In the genomic region with DNA sequence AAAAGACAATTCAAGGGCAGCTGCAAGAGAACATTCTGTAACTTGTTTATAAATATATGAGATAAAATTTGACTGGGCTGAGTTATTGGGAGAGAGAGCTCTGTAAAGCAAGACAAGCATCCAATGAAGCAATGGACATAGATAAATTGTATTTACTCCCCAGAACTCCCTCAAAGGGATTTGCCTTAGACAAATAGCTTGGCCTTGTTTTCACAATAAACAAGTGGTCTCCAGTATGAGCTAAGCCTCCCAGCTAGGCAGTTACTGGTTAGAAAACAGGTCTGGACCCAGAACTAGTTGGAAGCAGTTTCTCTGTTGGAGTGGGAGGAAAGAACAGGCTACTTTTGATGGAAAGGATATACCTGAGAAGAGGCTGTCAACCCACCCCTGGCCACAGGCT, we compare ENCODE assay signal across 27 cellular contexts.
"Had no signal": no experiment of that assay in that cellular context is flagged by ENCODE, and none has a peak within 500 bp of the region (broad histone marks: within the 10 kb centered on the region; RNA-seq: fewer than 3 reads in every experiment).

No MANE protein-coding gene starts in this region.

- H3K9me3 Mint-ChIP-seq: effector memory CD8-positive, alpha-beta T cell; immature natural killer cell; natural killer cell treated with Interleukin-12 subunit alpha and Interleukin-12 subunit beta and Interleukin-15 and Interleukin-18, amount 100 ng/mL, for 72 hours; stimulated activated memory B cell treated with anti-CD40 and anti-IgM and Interleukin-4, amounts not matched to agents 10 μg/mL and 1 μg/mL and 100 μg/mL, for 72 hours; stimulated activated naive CD8-positive, alpha-beta T cell treated with anti-CD3 and anti-CD28 coated beads, Interleukin-15, Interleukin-2, amounts not matched to agents 100 ng/mL and 50 ng/mL, for 24 hours had no signal

- H3K36me3 ChIP-seq: esophagus squamous epithelium, lower lobe of right lung, neutrophil, sigmoid colon, transverse colon had no signal

- DNase-seq: cerebellar nuclear complex; cortex of kidney; effector memory CD8-positive, alpha-beta T cell; erythroblast; esophagus squamous epithelium; hypothalamus; immature natural killer cell; islet precursor cell; kidney glomerular epithelial cell; left colon; left ventricle myocardium superior; lower lobe of right lung; mucosa of descending colon; naive B cell; posterior cingulate gyrus; psoas muscle; right cardiac atrium; sigmoid colon; stimulated activated CD4-positive, alpha-beta T cell treated with anti-CD3 and anti-CD28 coated beads, Interleukin-4, amount 100 ng/mL, for 4 hours; transverse colon had no signal

- H3K27ac Mint-ChIP-seq: effector memory CD8-positive, alpha-beta T cell; immature natural killer cell; naive B cell; natural killer cell treated with Interleukin-12 subunit alpha and Interleukin-12 subunit beta and Interleukin-15 and Interleukin-18, amount 100 ng/mL, for 72 hours; stimulated activated memory B cell treated with anti-CD40 and anti-IgM and Interleukin-4, amounts not matched to agents 10 μg/mL and 1 μg/mL and 100 μg/mL, for 72 hours; stimulated activated naive CD8-positive, alpha-beta T cell treated with anti-CD3 and anti-CD28 coated beads, Interleukin-15, Interleukin-2, amounts not matched to agents 100 ng/mL and 50 ng/mL, for 24 hours had no signal

- H3K4me1 ChIP-seq: esophagus squamous epithelium, lower lobe of right lung, psoas muscle, sigmoid colon, transverse colon had no signal

- FAIRE-seq: endometrium, frontal cortex had no signal

- H3K4me1 Mint-ChIP-seq: immature natural killer cell; naive B cell; neural crest cell; stimulated activated memory B cell treated with anti-CD40 and anti-IgM and Interleukin-4, amounts not matched to agents 10 μg/mL and 1 μg/mL and 100 μg/mL, for 72 hours had no signal

- ATAC-seq: effector memory CD8-positive, alpha-beta T cell; left colon; left ventricle myocardium superior; lower lobe of right lung; mucosa of descending colon; natural killer cell treated with Interleukin-12 subunit alpha and Interleukin-12 subunit beta and Interleukin-15 and Interleukin-18, amount 100 ng/mL, for 72 hours; psoas muscle; stimulated activated memory B cell treated with anti-CD40 and anti-IgM and Interleukin-4, amounts not matched to agents 10 μg/mL and 1 μg/mL and 100 μg/mL, for 72 hours had no signal

- H3K27ac ChIP-seq: lower lobe of right lung, neutrophil, psoas muscle, sigmoid colon, transverse colon had no signal

- H3K4me3 Mint-ChIP-seq: effector memory CD8-positive, alpha-beta T cell; immature natural killer cell; naive B cell; natural killer cell treated with Interleukin-12 subunit alpha and Interleukin-12 subunit beta and Interleukin-15 and Interleukin-18, amount 100 ng/mL, for 72 hours; neural crest cell; stimulated activated memory B cell treated with anti-CD40 and anti-IgM and Interleukin-4, amounts not matched to agents 10 μg/mL and 1 μg/mL and 100 μg/mL, for 72 hours; stimulated activated naive CD8-positive, alpha-beta T cell treated with anti-CD3 and anti-CD28 coated beads, Interleukin-15, Interleukin-2, amounts not matched to agents 100 ng/mL and 50 ng/mL, for 24 hours had no signal

- H3K4me3 ChIP-seq: esophagus squamous epithelium, lower lobe of right lung, mucosa of descending colon, psoas muscle, sigmoid colon, transverse colon had no signal

- H3K27me3 Mint-ChIP-seq: stimulated activated memory B cell treated with anti-CD40 and anti-IgM and Interleukin-4, amounts not matched to agents 10 μg/mL and 1 μg/mL and 100 μg/mL, for 72 hours had no signal

- H3K36me3 Mint-ChIP-seq: naive B cell; natural killer cell treated with Interleukin-12 subunit alpha and Interleukin-12 subunit beta and Interleukin-15 and Interleukin-18, amount 100 ng/mL, for 72 hours; stimulated activated memory B cell treated with anti-CD40 and anti-IgM and Interleukin-4, amounts not matched to agents 10 μg/mL and 1 μg/mL and 100 μg/mL, for 72 hours had no signal

- H3K9me3 ChIP-seq: esophagus squamous epithelium, lower lobe of right lung, mucosa of descending colon, neutrophil, psoas muscle, sigmoid colon, transverse colon had no signal

- H3K27me3 ChIP-seq: esophagus squamous epithelium, neutrophil, sigmoid colon, transverse colon had no signal
